13 cellular contexts compared by ENCODE assay signal in genomic region chr5:80128129-80128528, GRCh38.
DNase-seq lines count a peak whose midpoint lies in the region; ATAC-seq lines count a peak whose summit lies in the region.
"Had no signal": no experiment of that assay in that cellular context is flagged by ENCODE, and none has a peak within 500 bp of the region (broad histone marks: within the 10 kb centered on the region; RNA-seq: fewer than 3 reads in every experiment).

No MANE protein-coding gene starts in this region.

- peak overlapping the region; percentile 74 to 79 for H3K27ac Mint-ChIP-seq in T-cell
- H3K27ac Mint-ChIP-seq: activated CD4-positive, alpha-beta T cell treated with anti-CD3 and anti-CD28 coated beads for 36 hours had no signal

- DNase-seq in A172 (ENCODE audit: low spot score) = peak; percentile 17
- DNase-seq in ELF-1 (ENCODE audit: low read depth, low spot score) = peak; percentile 80
- DNase-seq in T-cell = no peak
- peak; percentile 86 for DNase-seq in islet precursor cell
- no peak for DNase-seq in NCI-H1436 treated with DMSO at 0.1 percent for 48 hours (lab: John Stamatoyannopoulos, UW)
- DNase-seq in D341Med (ENCODE audit: low spot score) = no peak
- no peak for DNase-seq in effector CD8-positive, alpha-beta T cell (lab: John Stamatoyannopoulos, UW)
- no peak for DNase-seq in NCI-H2227 treated with DMSO at 0.1 percent for 48 hours (lab: John Stamatoyannopoulos, UW)
- DNase-seq: activated CD4-positive, alpha-beta T cell treated with anti-CD3 and anti-CD28 coated beads for 36 hours; activated T-cell treated with anti-CD3 and anti-CD28 coated beads, Interleukin-2, amount 50 U/mL, for 1 hour; DMS79 treated with DMSO at 0.1 percent for 48 hours; effector memory CD4-positive, alpha-beta T cell; foreskin fibroblast had no signal

- H3K4me1 Mint-ChIP-seq in T-cell = peaks cover 70 to 77% (median 77%) of the 10 kb centered on the region in 3 donors

- no peaks in the 10 kb centered on the region for H3K27me3 Mint-ChIP-seq in T-cell
- H3K27me3 Mint-ChIP-seq: activated CD4-positive, alpha-beta T cell treated with anti-CD3 and anti-CD28 coated beads for 36 hours had no signal

- no peak for ATAC-seq in T-cell (replicated peaks in 1 of 4)
- ATAC-seq: activated CD4-positive, alpha-beta T cell treated with anti-CD3 and anti-CD28 coated beads for 36 hours had no signal

- H3K4me3 Mint-ChIP-seq in T-cell = no peak overlapping the region
- H3K4me3 Mint-ChIP-seq: activated CD4-positive, alpha-beta T cell treated with anti-CD3 and anti-CD28 coated beads for 36 hours had no signal

- H3K9me3 Mint-ChIP-seq in T-cell = peaks cover 5 to 14% (median 12%) of the 10 kb centered on the region in 3 donors

- POLR2A ChIA-PET in T-cell (lab: Charles Lee) = interaction anchor here (0.5 to 0.8 kb wide), 3 partner anchors 27 to 110 kb away, joined by 3 read pairs; no protein-coding TSS in a partner anchor

- peaks cover 44% of the 10 kb centered on the region for H3K36me3 Mint-ChIP-seq in T-cell

- CTCF ChIA-PET in T-cell (lab: Charles Lee) = interaction anchor here in 1 of 2 donors (1.0 kb wide), 1 partner anchor 28 kb away, joined by 3 read pairs; no protein-coding TSS in a partner anchor

Comparison
In these comparisons a context has a peak if more than half of its experiments do, and no peak if none do; other contexts are left out.
1. DNase-seq: peak in A172 (single experiment), ELF-1 (single experiment) and islet precursor cell (single experiment); none in T-cell (0 of 34), NCI-H1436 treated with DMSO at 0.1 percent for 48 hours (single experiment), D341Med (single experiment), effector CD8-positive, alpha-beta T cell (single experiment) and NCI-H2227 treated with DMSO at 0.1 percent for 48 hours (single experiment).